ENCODE assay signal across 1 cellular context in the genomic region with DNA sequence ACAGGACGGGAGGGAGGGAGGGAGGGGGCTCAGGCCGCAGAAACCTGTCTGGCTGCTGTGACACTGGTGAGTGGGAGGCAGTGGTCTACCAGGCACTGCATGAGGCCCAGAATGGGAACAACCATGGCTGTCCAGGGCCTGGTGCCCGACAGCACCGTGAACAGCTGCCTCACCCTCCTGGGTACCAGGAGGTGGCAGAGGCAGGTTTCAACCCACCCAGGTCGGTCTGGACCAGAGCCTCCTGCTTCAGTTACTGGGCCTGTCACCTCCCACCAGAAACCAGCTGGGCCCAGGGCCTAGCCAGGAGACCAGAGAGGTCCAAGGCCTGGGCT.
TF ChIP-seq lines count a peak whose summit lies in the region.

No MANE protein-coding gene starts in this region.

TF ChIP-seq in HCT116, 20 proteins besides CTCF, POLR2A, EP300 and RAD21 (continued from another document):
- TF ChIP-seq, protein P1, sequence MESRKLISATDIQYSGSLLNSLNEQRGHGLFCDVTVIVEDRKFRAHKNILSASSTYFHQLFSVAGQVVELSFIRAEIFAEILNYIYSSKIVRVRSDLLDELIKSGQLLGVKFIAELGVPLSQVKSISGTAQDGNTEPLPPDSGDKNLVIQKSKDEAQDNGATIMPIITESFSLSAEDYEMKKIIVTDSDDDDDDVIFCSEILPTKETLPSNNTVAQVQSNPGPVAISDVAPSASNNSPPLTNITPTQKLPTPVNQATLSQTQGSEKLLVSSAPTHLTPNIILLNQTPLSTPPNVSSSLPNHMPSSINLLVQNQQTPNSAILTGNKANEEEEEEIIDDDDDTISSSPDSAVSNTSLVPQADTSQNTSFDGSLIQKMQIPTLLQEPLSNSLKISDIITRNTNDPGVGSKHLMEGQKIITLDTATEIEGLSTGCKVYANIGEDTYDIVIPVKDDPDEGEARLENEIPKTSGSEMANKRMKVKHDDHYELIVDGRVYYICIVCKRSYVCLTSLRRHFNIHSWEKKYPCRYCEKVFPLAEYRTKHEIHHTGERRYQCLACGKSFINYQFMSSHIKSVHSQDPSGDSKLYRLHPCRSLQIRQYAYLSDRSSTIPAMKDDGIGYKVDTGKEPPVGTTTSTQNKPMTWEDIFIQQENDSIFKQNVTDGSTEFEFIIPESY (IDR thresholded peaks at IDR 0.05; ENCODE audit: extremely low read depth, insufficient replicate concordance, low read length): no peak
- TF ChIP-seq YY1 (IDR thresholded peaks at IDR 0.05; ENCODE audit: extremely low read depth, insufficient replicate concordance, low read depth, low read length): no peak
- TF ChIP-seq SIN3A (IDR thresholded peaks at IDR 0.05; ENCODE audit: low read depth): no peak
- no peak for TF ChIP-seq EGR1 (IDR thresholded peaks at IDR 0.05; ENCODE audit: low read depth)
- no peak for TF ChIP-seq CEBPB (IDR thresholded peaks at IDR 0.05; ENCODE audit: low read depth)
- no peak for TF ChIP-seq SRF (IDR thresholded peaks at IDR 0.05; ENCODE audit: low read depth)
- TF ChIP-seq EZH2 (IDR thresholded peaks at IDR 0.05): no peak
- no peak for TF ChIP-seq ZNF274 (IDR thresholded peaks at IDR 0.05; ENCODE audit: low read depth, low read length)
- TF ChIP-seq, protein P2, sequence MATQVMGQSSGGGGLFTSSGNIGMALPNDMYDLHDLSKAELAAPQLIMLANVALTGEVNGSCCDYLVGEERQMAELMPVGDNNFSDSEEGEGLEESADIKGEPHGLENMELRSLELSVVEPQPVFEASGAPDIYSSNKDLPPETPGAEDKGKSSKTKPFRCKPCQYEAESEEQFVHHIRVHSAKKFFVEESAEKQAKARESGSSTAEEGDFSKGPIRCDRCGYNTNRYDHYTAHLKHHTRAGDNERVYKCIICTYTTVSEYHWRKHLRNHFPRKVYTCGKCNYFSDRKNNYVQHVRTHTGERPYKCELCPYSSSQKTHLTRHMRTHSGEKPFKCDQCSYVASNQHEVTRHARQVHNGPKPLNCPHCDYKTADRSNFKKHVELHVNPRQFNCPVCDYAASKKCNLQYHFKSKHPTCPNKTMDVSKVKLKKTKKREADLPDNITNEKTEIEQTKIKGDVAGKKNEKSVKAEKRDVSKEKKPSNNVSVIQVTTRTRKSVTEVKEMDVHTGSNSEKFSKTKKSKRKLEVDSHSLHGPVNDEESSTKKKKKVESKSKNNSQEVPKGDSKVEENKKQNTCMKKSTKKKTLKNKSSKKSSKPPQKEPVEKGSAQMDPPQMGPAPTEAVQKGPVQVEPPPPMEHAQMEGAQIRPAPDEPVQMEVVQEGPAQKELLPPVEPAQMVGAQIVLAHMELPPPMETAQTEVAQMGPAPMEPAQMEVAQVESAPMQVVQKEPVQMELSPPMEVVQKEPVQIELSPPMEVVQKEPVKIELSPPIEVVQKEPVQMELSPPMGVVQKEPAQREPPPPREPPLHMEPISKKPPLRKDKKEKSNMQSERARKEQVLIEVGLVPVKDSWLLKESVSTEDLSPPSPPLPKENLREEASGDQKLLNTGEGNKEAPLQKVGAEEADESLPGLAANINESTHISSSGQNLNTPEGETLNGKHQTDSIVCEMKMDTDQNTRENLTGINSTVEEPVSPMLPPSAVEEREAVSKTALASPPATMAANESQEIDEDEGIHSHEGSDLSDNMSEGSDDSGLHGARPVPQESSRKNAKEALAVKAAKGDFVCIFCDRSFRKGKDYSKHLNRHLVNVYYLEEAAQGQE (IDR thresholded peaks at IDR 0.05; ENCODE audit: low read depth): no peak
- TF ChIP-seq ELF1 (IDR thresholded peaks at IDR 0.05; ENCODE audit: borderline replicate concordance, low read depth): no peak
TF ChIP-seq in HCT116: peak in this region for 0.
